Comparison of ENCODE assay signal across 1 cellular context in genomic region chr3:146250449-146251382, GRCh38.
A peak's percentile ranks its signal among the peaks of the same experiment; 100 is the strongest.
TF ChIP-seq lines count a peak whose summit lies in the region.

Gene PLSCR4 (minus strand): TSS chr3:146251105. CDS start chr3:146222071, 29,034 bp downstream.

TF ChIP-seq in HepG2, 621 proteins besides CTCF, POLR2A, EP300 and RAD21 (continued from another document and continues in another):
- TF ChIP-seq PREB (CRISPR knock-in tag; IDR thresholded peaks at IDR 0.05) (no peak), NCOA1 (CRISPR knock-in tag; IDR thresholded peaks at IDR 0.05) (no peak), ZNF543 (CRISPR knock-in tag; IDR thresholded peaks at IDR 0.05) (peak; percentile 72; the same call in 1 of the 2 replicates), ZBTB39 (CRISPR knock-in tag; IDR thresholded peaks at IDR 0.05) (no peak), KLF13 (CRISPR knock-in tag; IDR thresholded peaks at IDR 0.05) (no peak), ZNF724P (CRISPR knock-in tag; IDR thresholded peaks at IDR 0.05; ENCODE audit: borderline replicate concordance) (0 out of 2 replicates have a peak, but pooled peaks have one; percentile 30), SETDB1 (CRISPR knock-in tag; IDR thresholded peaks at IDR 0.05; ENCODE audit: borderline replicate concordance) (no peak), SALL2 (CRISPR knock-in tag; IDR thresholded peaks at IDR 0.05) (0 out of 2 replicates have a peak, but pooled peaks have one; percentile 54), TAF15 (IDR thresholded peaks at IDR 0.05; ENCODE audit: low read depth, low read length, poor library complexity, severe bottlenecking) (peak; percentile 25), ZFP36 (IDR thresholded peaks at IDR 0.05; ENCODE audit: borderline replicate concordance, low read depth, low read length, partially characterized antibody) (no peak), RAD51 (IDR thresholded peaks at IDR 0.05; ENCODE audit: borderline replicate concordance) (no peak), ZNF563 (CRISPR knock-in tag; IDR thresholded peaks at IDR 0.05) (peak; percentile 57; the same call in 1 of the 2 replicates), SNAI1 (CRISPR knock-in tag; IDR thresholded peaks at IDR 0.05; ENCODE audit: borderline replicate concordance) (no peak), ZC3H4 (CRISPR knock-in tag; IDR thresholded peaks at IDR 0.05; ENCODE audit: borderline replicate concordance) (no peak), GPBP1L1 (CRISPR knock-in tag; IDR thresholded peaks at IDR 0.05) (no peak), ZNF468 (CRISPR knock-in tag; IDR thresholded peaks at IDR 0.05) (no peak), HBP1 (CRISPR knock-in tag; IDR thresholded peaks at IDR 0.05; ENCODE audit: low read depth) (no peak), SOX6 (IDR thresholded peaks at IDR 0.05) (no peak), SOX6 (CRISPR knock-in tag; IDR thresholded peaks at IDR 0.05) (0 out of 2 replicates have a peak, but pooled peaks have one; percentile 9), RFX5 (IDR thresholded peaks at IDR 0.05; ENCODE audit: low read depth, low read length) (no peak), ZSCAN22 (CRISPR knock-in tag; IDR thresholded peaks at IDR 0.05) (0 out of 2 replicates have a peak, but pooled peaks have one; percentile 73), ZNF546 (CRISPR knock-in tag; conservative IDR thresholded peaks at IDR 0.05) (no peak), PBX2 (CRISPR knock-in tag; IDR thresholded peaks at IDR 0.05) (no peak), ZNF709 (CRISPR knock-in tag; IDR thresholded peaks at IDR 0.05) (peak; percentile 65; the same call in 1 of the 2 replicates), ZNF512B (CRISPR knock-in tag; IDR thresholded peaks at IDR 0.05; ENCODE audit: borderline replicate concordance) (no peak), MED8 (CRISPR knock-in tag; IDR thresholded peaks at IDR 0.05; ENCODE audit: insufficient replicate concordance) (no peak), ATF7-NPFF (CRISPR knock-in tag; IDR thresholded peaks at IDR 0.05; ENCODE audit: low read depth) (no peak), CCAR2 (optimal IDR thresholded peaks at IDR 0.05; ENCODE audit: low read depth, low read length) (no peak), SP5 (CRISPR knock-in tag; IDR thresholded peaks at IDR 0.05; ENCODE audit: borderline replicate concordance, low read depth) (no peak), ZBTB8A (CRISPR knock-in tag; IDR thresholded peaks at IDR 0.05; ENCODE audit: borderline replicate concordance, low read depth) (no peak), REST (IDR thresholded peaks at IDR 0.05; ENCODE audit: borderline replicate concordance in 1 of 2, low read depth in 1 of 2, low read length in 2 of 2) (no peak), HES4 (CRISPR knock-in tag; IDR thresholded peaks at IDR 0.05; ENCODE audit: borderline replicate concordance) (peak; percentile 22; the same call in 1 of the 2 replicates), ZMYM4 (CRISPR knock-in tag; IDR thresholded peaks at IDR 0.05) (peak; percentile 57; the same call in 1 of the 2 replicates), MYPOP (CRISPR knock-in tag; IDR thresholded peaks at IDR 0.05) (peak; percentile 96), ZBTB7B (CRISPR knock-in tag; IDR thresholded peaks at IDR 0.05) (no peak), ZNF143 (CRISPR knock-in tag; IDR thresholded peaks at IDR 0.05) (no peak), ZNF674 (CRISPR knock-in tag; IDR thresholded peaks at IDR 0.05; ENCODE audit: low read depth) (no peak), ZBTB3 (CRISPR knock-in tag; IDR thresholded peaks at IDR 0.05; ENCODE audit: borderline replicate concordance, low read depth) (no peak), ZFP91 (CRISPR knock-in tag; IDR thresholded peaks at IDR 0.05; ENCODE audit: borderline replicate concordance) (peak; percentile 42; the same call in 1 of the 2 replicates), CHD2 (IDR thresholded peaks at IDR 0.05; ENCODE audit: low read depth, low read length) (no peak), ZNF281 (CRISPR knock-in tag; IDR thresholded peaks at IDR 0.05; ENCODE audit: borderline replicate concordance) (no peak), HNRNPL (IDR thresholded peaks at IDR 0.05; ENCODE audit: low read depth, low read length) (no peak)
